In the genomic region with DNA sequence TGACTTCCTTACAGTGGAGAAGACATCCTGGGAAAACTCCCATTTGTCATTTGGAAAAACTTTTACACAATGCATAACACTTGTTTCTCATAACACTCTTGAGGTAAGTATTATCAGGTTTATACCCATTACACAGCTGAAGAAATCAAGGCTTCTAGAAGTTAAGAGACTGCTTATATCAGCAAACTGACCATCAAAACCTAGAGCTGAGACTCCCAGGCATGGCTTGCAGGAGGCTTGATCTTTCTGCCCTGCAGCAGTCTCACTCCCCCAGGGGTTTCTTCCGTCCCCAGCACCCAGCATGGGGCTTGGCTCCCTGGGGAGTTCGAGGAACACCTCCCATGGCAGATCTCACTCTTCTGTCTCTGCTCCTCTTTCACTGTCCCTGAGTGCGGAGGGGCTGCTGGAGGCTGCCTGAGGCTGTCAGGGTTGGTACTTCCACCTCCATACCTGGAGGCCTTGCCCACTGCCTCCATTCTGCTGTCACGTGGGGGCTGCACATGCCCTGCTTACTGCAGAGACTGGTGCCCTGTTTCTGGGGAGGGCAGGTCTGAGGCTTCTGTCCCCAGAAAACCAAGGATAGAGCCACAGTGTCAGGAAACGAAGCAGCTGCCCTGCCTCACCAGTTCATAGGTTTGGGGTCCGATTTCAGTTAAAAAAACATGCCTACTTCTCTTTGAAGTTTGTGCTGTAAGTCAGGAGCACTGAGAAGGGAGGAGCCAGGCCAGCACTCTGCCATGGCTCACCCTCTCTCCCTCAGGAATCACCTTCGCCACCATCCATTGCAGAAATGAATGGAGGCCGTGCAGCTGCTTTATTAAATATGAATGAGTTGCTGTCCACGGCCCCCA, we compare ENCODE assay signal across 29 cellular contexts.
DNase-seq lines count a peak whose midpoint lies in the region; ATAC-seq and TF ChIP-seq lines count a peak whose summit lies in the region.
"Had no signal": no experiment of that assay in that cellular context is flagged by ENCODE, and none has a peak within 500 bp of the region (broad histone marks: within the 10 kb centered on the region; RNA-seq: fewer than 3 reads in every experiment).

No MANE protein-coding gene starts in this region.

- no peaks in the 10 kb centered on the region for H3K79me2 ChIP-seq in neural progenitor cell (ENCODE audit: low read depth)

- TF ChIP-seq CTCF in heart left ventricle (IDR thresholded peaks at IDR 0.05) (no peak), Peyer's patch (IDR thresholded peaks at IDR 0.05) (no peak), neural progenitor cell (IDR thresholded peaks at IDR 0.05) (no peak)

- peaks cover 4% of the 10 kb centered on the region for H3F3A ChIP-seq in neural progenitor cell (ENCODE audit: low read depth)

- H3K4me1 ChIP-seq in heart left ventricle (no peaks in the 10 kb centered on the region), Peyer's patch (no peaks in the 10 kb centered on the region), neural progenitor cell (peaks cover 7% of the 10 kb centered on the region)
- H3K4me1 ChIP-seq: A549, suprapubic skin had no signal

- H2AFZ ChIP-seq in neural progenitor cell (replicated peaks) = no peak overlapping the region
- H2AFZ ChIP-seq: PC-9 had no signal

- H3K27ac ChIP-seq in heart left ventricle = no peak overlapping the region
- H3K27ac ChIP-seq in Peyer's patch = no peak overlapping the region
- no peak overlapping the region for H3K27ac ChIP-seq in neural progenitor cell
- H3K27ac ChIP-seq: A549, body of pancreas, PC-9, skin epidermis, suprapubic skin had no signal

- H3K9me3 ChIP-seq in heart left ventricle = no peaks in the 10 kb centered on the region
- H3K9me3 ChIP-seq in Peyer's patch = no peaks in the 10 kb centered on the region
- no peaks in the 10 kb centered on the region for H3K9me3 ChIP-seq in neural progenitor cell (ENCODE audit: low read depth)
- H3K9me3 ChIP-seq: A549, body of pancreas, mucosa of descending colon, suprapubic skin had no signal

- H3K9me3 Mint-ChIP-seq in neural progenitor cell = no peaks in the 10 kb centered on the region
- H3K9me3 Mint-ChIP-seq: activated CD4-positive, alpha-beta memory T cell treated with anti-CD3 and anti-CD28 coated beads for 36 hours; activated naive CD4-positive, alpha-beta T cell treated with anti-CD3 and anti-CD28 coated beads, Interleukin-2, amount 10 ng/mL, durations not matched to agents 7 days and 5 days; CD8-positive, alpha-beta memory T cell; H9; natural killer cell had no signal

- H4K20me1 ChIP-seq in neural progenitor cell (ENCODE audit: low read depth) = no peaks in the 10 kb centered on the region

- no peak overlapping the region for H3K4me3 ChIP-seq in heart left ventricle
- no peak overlapping the region for H3K4me3 ChIP-seq in Peyer's patch
- H3K4me3 ChIP-seq in neural progenitor cell = no peak overlapping the region
- H3K4me3 ChIP-seq: A549, body of pancreas, lung, mucosa of descending colon, PC-9, skin epidermis, suprapubic skin had no signal

- no peak for ATAC-seq in left cardiac atrium
- no peak for ATAC-seq in heart left ventricle
- no peak for ATAC-seq in left colon
- no peak for ATAC-seq in GM19463 (IDR thresholded peaks at IDR 0.05; ENCODE audit: unreplicated experiment)
- ATAC-seq in left lobe of liver = no peak
- ATAC-seq: A549, body of pancreas, esophagus mucosa, mucosa of descending colon, natural killer cell, SK-N-SH treated with all-trans-retinoic acid at 6 μM for 48 hours, T-helper 17 cell had no signal

- peaks cover 58% of the 10 kb centered on the region for H3K4me1 Mint-ChIP-seq in neural progenitor cell
- H3K4me1 Mint-ChIP-seq: activated naive CD4-positive, alpha-beta T cell treated with anti-CD3 and anti-CD28 coated beads, Interleukin-2, amount 10 ng/mL, durations not matched to agents 7 days and 5 days; CD8-positive, alpha-beta memory T cell; natural killer cell had no signal

- no peak overlapping the region for H3K4me2 ChIP-seq in neural progenitor cell
- H3K4me2 ChIP-seq: A549, PC-9 had no signal

- H3K4me3 Mint-ChIP-seq in neural progenitor cell = no peak overlapping the region
- H3K4me3 Mint-ChIP-seq: activated CD4-positive, alpha-beta memory T cell treated with anti-CD3 and anti-CD28 coated beads for 36 hours; activated naive CD4-positive, alpha-beta T cell treated with anti-CD3 and anti-CD28 coated beads, Interleukin-2, amount 10 ng/mL, durations not matched to agents 7 days and 5 days; CD8-positive, alpha-beta memory T cell; H9; natural killer cell; T-helper 17 cell had no signal

- no peaks in the 10 kb centered on the region for H3K36me3 Mint-ChIP-seq in neural progenitor cell
- H3K36me3 Mint-ChIP-seq: activated CD4-positive, alpha-beta memory T cell treated with anti-CD3 and anti-CD28 coated beads for 36 hours; activated naive CD4-positive, alpha-beta T cell treated with anti-CD3 and anti-CD28 coated beads, Interleukin-2, amount 10 ng/mL, durations not matched to agents 7 days and 5 days; CD8-positive, alpha-beta memory T cell; natural killer cell had no signal

- H3K36me3 ChIP-seq in heart left ventricle (no peaks in the 10 kb centered on the region), Peyer's patch (no peaks in the 10 kb centered on the region), neural progenitor cell (no peaks in the 10 kb centered on the region)
- H3K36me3 ChIP-seq: suprapubic skin had no signal

- DNase-seq in left cardiac atrium (peak; percentile 16), heart left ventricle (no peak), Peyer's patch (peak in 2 of 3 donors; percentile 19 to 22), neural progenitor cell (ENCODE audit: low spot score) (no peak), left colon (no peak), foreskin melanocyte (no peak), left lobe of liver (ENCODE audit: low spot score) (no peak)
- DNase-seq: activated CD4-positive, alpha-beta memory T cell treated with anti-CD3 and anti-CD28 coated beads for 36 hours; activated CD4-positive, alpha-beta T cell treated with anti-CD3 and anti-CD28 coated beads for 1 hour; activated naive CD4-positive, alpha-beta T cell treated with anti-CD3 and anti-CD28 coated beads, Interleukin-2, amount 10 ng/mL, durations not matched to agents 7 days and 5 days; body of pancreas; CD8-positive, alpha-beta memory T cell; H9; mucosa of descending colon; natural killer cell; NCI-H187; NCI-H524; NK-92 treated with Interleukin-12 subunit alpha and Interleukin-12 subunit beta, amount 100 ng/mL, for 24 hours; PC-9; Right ventricle myocardium superior; stimulated activated naive CD4-positive, alpha-beta T cell treated with Interleukin-2 at 50 U/mL for 16 hours; T-helper 17 cell had no signal

- no peak for TF ChIP-seq POLR2A in heart left ventricle (IDR thresholded peaks at IDR 0.05)
- TF ChIP-seq POLR2A in Peyer's patch (IDR thresholded peaks at IDR 0.05) = no peak

- WGBS in heart left ventricle, 4 donors = 49 to 60% (median 54%) methylated on average over 7 to 9 of the region's 9 CpGs

- no peak overlapping the region for H3K9ac ChIP-seq in neural progenitor cell

- peaks cover 16% of the 10 kb centered on the region for H3K27me3 Mint-ChIP-seq in neural progenitor cell (ENCODE audit: insufficient read depth, low read depth)

- H3K27ac Mint-ChIP-seq in neural progenitor cell = peak overlapping the region; percentile 15
- H3K27ac Mint-ChIP-seq: activated CD4-positive, alpha-beta memory T cell treated with anti-CD3 and anti-CD28 coated beads for 36 hours; activated naive CD4-positive, alpha-beta T cell treated with anti-CD3 and anti-CD28 coated beads, Interleukin-2, amount 10 ng/mL, durations not matched to agents 7 days and 5 days; natural killer cell; T-helper 17 cell had no signal

- H3K27me3 ChIP-seq in heart left ventricle = peaks cover 0 to 24% (median 0%) of the 10 kb centered on the region in 9 donors
- no peaks in the 10 kb centered on the region for H3K27me3 ChIP-seq in Peyer's patch
- H3K27me3 ChIP-seq in neural progenitor cell = no peaks in the 10 kb centered on the region
- H3K27me3 ChIP-seq: body of pancreas, suprapubic skin had no signal

- intact Hi-C loops in left cardiac atrium (cut with DNase I) = no loop called here
- intact Hi-C loops in heart left ventricle (cut with DNase I) = no loop called here
- intact Hi-C loops in left colon (cut with DNase I, micrococcal nuclease) = no loop called here

Comparison
In these comparisons a context has a peak if more than half of its experiments do, and no peak if none do; other contexts are left out.
1. DNase-seq: peak in left cardiac atrium (single experiment) and Peyer's patch (2 of 3); none in heart left ventricle (0 of 5), neural progenitor cell (single experiment), left colon (0 of 2), foreskin melanocyte (single experiment) and left lobe of liver (single experiment).